Comparison of ENCODE assay signal across 14 cellular contexts in the genomic region with DNA sequence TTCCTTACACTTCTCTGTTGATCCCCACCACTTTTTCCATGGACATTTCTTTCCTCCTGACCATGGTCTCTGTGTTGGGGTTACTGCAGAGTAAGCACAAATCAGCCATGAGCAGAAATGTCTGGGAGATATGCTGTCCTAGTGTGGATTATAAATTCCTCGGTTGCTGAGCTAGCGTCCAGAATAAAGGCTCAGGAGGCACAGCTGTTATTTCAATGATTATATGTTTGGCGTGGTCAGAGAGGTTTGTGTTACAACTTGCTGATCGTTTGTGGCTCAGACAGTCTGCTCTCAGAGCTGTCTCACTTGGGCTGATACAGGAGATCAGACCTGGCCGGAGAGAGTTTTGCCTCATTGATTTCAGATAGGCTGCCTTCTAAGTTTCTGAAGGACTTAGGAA. TPM values are rescaled to one million over a fixed set of nuclear protein-coding genes. Genes with fewer than 3 reads are reported as not detected.
A peak's percentile ranks its signal among the peaks of the same experiment; 100 is the strongest.
DNase-seq lines count a peak whose midpoint lies in the region; ATAC-seq, FAIRE-seq and TF ChIP-seq lines count a peak whose summit lies in the region.
"Had no signal": no experiment of that assay in that cellular context is flagged by ENCODE, and none has a peak within 500 bp of the region (broad histone marks: within the 10 kb centered on the region; RNA-seq: fewer than 3 reads in every experiment).

No MANE protein-coding gene starts in this region.

- H3K4me1 Mint-ChIP-seq in stimulated activated memory B cell treated with anti-CD40 and anti-IgM and Interleukin-4, amounts not matched to agents 10 μg/mL and 1 μg/mL and 100 μg/mL, for 72 hours = no peaks in the 10 kb centered on the region
- no peaks in the 10 kb centered on the region for H3K4me1 Mint-ChIP-seq in CD8-positive, alpha-beta T cell (ENCODE audit: low read depth)

- H2AFZ ChIP-seq in neuronal stem cell (ENCODE audit: low read length) = peak overlapping the region; percentile 16

- H2BK12ac ChIP-seq in neuronal stem cell (ENCODE audit: low read length) = no peak overlapping the region

- no peak overlapping the region for H2BK15ac ChIP-seq in neuronal stem cell (ENCODE audit: low read length)

- DNase-seq in A549 (ENCODE audit: low read depth in 1 of 2, low spot score in 1 of 2) (no peak), RWPE2 (ENCODE audit: low spot score) (no peak), fibroblast of peridontal ligament (ENCODE audit: extremely low read depth) (peak; percentile 72), neuronal stem cell (ENCODE audit: low spot score) (no peak), prostate gland (ENCODE audit: low spot score) (no peak)
- DNase-seq in CD8-positive, alpha-beta T cell = no peak
- DNase-seq: caudate nucleus, hypothalamus, MM.1S, NCI-H526, T-helper 1 cell had no signal

- no peak overlapping the region for H2BK120ac ChIP-seq in neuronal stem cell (ENCODE audit: low read depth, low read length)

- H3K4me2 ChIP-seq in A549 = no peak overlapping the region
- H3K4me2 ChIP-seq in neuronal stem cell (ENCODE audit: insufficient read depth, low read length, poor library complexity, severe bottlenecking) = no peak overlapping the region

- H3K23ac ChIP-seq in neuronal stem cell (ENCODE audit: low read depth, low read length, poor library complexity) = no peak overlapping the region

- no peak for TF ChIP-seq RAD21 in A549 (conservative IDR thresholded peaks at IDR 0.05 in 1 of 2, IDR thresholded peaks at IDR 0.05 in 1 of 2)

- no peak for TF ChIP-seq POLR2A in A549 (IDR thresholded peaks at IDR 0.05; ENCODE audit: low read length)
- no peak for TF ChIP-seq POLR2A in prostate gland (IDR thresholded peaks at IDR 0.05)

- H3K79me1 ChIP-seq in neuronal stem cell (ENCODE audit: low read depth, low read length) = no peaks in the 10 kb centered on the region

- no peaks in the 10 kb centered on the region for H3K9me3 Mint-ChIP-seq in stimulated activated memory B cell treated with anti-CD40 and anti-IgM and Interleukin-4, amounts not matched to agents 10 μg/mL and 1 μg/mL and 100 μg/mL, for 72 hours
- no peaks in the 10 kb centered on the region for H3K9me3 Mint-ChIP-seq in CD8-positive, alpha-beta T cell

- H4K8ac ChIP-seq in neuronal stem cell (ENCODE audit: low read depth, low read length) = no peak overlapping the region

- 81% methylated on average over 5 of the region's 5 CpGs for WGBS in A549 (ENCODE audit: missing lambda C conversion rate)
- no CpG with 5 or more reads among the region's 5 CpGs for WGBS in neuronal stem cell (ENCODE audit: extremely low coverage in 2 of 2, insufficient read length in 2 of 2, insufficient replicate concordance in 1 of 2), 2 donors
- 27% methylated on average over 5 of the region's 5 CpGs for WGBS in prostate gland

- H3K27ac ChIP-seq in A549 (0 out of 6 replicates have a peak overlapping the region, but pooled peaks of 1 of the 2 experiments have one; percentile 12), RWPE2 (ENCODE audit: poor library complexity, severe bottlenecking) (peak overlapping the region; percentile 82), neuronal stem cell (replicated peaks; ENCODE audit: low read length) (no peak overlapping the region), prostate gland (no peak overlapping the region)
- no peak overlapping the region for H3K27ac ChIP-seq in CD8-positive, alpha-beta T cell (ENCODE audit: low read depth, low read length)

- H3K4me3 ChIP-seq in A549 (no peak overlapping the region), RWPE2 (ENCODE audit: severe bottlenecking) (no peak overlapping the region), neuronal stem cell (ENCODE audit: low read length in 2 of 2) (no peak overlapping the region), prostate gland (no peak overlapping the region)
- H3K4me3 ChIP-seq in CD8-positive, alpha-beta T cell (ENCODE audit: low read depth, low read length) = no peak overlapping the region

- no peak overlapping the region for H2BK5ac ChIP-seq in neuronal stem cell (ENCODE audit: low read length)

- H3K36me3 ChIP-seq in RWPE2 (ENCODE audit: low read depth) (peaks cover 12% of the 10 kb centered on the region), neuronal stem cell (replicated peaks in 1 of 2; ENCODE audit: control insufficient read depth in 2 of 2, insufficient read depth in 2 of 2, low read length in 2 of 2) (peaks cover 1 to 19% of the 10 kb centered on the region in 2 donors), prostate gland (no peaks in the 10 kb centered on the region)
- no peaks in the 10 kb centered on the region for H3K36me3 ChIP-seq in CD8-positive, alpha-beta T cell (ENCODE audit: insufficient read depth, low read length)

- H3K4me1 ChIP-seq in A549 (no peaks in the 10 kb centered on the region), RWPE2 (ENCODE audit: insufficient read depth, poor library complexity, severe bottlenecking) (peaks cover 8% of the 10 kb centered on the region), neuronal stem cell (ENCODE audit: control insufficient read depth in 2 of 2, insufficient read depth in 1 of 2, low read depth in 1 of 2, low read length in 2 of 2) (peaks cover 0 to 1% of the 10 kb centered on the region in 2 donors), prostate gland (replicated peaks) (no peaks in the 10 kb centered on the region)
- H3K4me1 ChIP-seq in CD8-positive, alpha-beta T cell (ENCODE audit: insufficient read depth, low read length) = no peaks in the 10 kb centered on the region

- H3K4me3 Mint-ChIP-seq in stimulated activated memory B cell treated with anti-CD40 and anti-IgM and Interleukin-4, amounts not matched to agents 10 μg/mL and 1 μg/mL and 100 μg/mL, for 72 hours = no peak overlapping the region
- H3K4me3 Mint-ChIP-seq in CD8-positive, alpha-beta T cell = no peak overlapping the region

- peaks cover 19% of the 10 kb centered on the region for H3K27me3 Mint-ChIP-seq in stimulated activated memory B cell treated with anti-CD40 and anti-IgM and Interleukin-4, amounts not matched to agents 10 μg/mL and 1 μg/mL and 100 μg/mL, for 72 hours
- H3K27me3 Mint-ChIP-seq in CD8-positive, alpha-beta T cell (ENCODE audit: low read depth) = peaks cover 5% of the 10 kb centered on the region

- H3K27me3 ChIP-seq in RWPE2 (ENCODE audit: insufficient read depth, poor library complexity, severe bottlenecking) (no peaks in the 10 kb centered on the region), neuronal stem cell (ENCODE audit: control insufficient read depth in 3 of 3, insufficient read depth in 3 of 3, low read depth in 1 of 3, low read length in 3 of 3) (no peaks in the 10 kb centered on the region), prostate gland (replicated peaks; ENCODE audit: insufficient read depth) (no peaks in the 10 kb centered on the region)
- H3K27me3 ChIP-seq in CD8-positive, alpha-beta T cell (ENCODE audit: insufficient read depth, low read length) = no peaks in the 10 kb centered on the region

- ATAC-seq in A549 = peak; percentile 42 to 51; a peak in 4 of 6 replicates
- peak; percentile 76 for ATAC-seq in RWPE2 (ENCODE audit: low read depth)
- no peak for ATAC-seq in stimulated activated memory B cell treated with anti-CD40 and anti-IgM and Interleukin-4, amounts not matched to agents 10 μg/mL and 1 μg/mL and 100 μg/mL, for 72 hours
- ATAC-seq in HG02678 (IDR thresholded peaks at IDR 0.05; ENCODE audit: unreplicated experiment) = no peak
- no peak for ATAC-seq in CD8-positive, alpha-beta T cell

- POLR2A ChIA-PET in A549 (lab: Yijun Ruan, JAX) = no interaction called here
- POLR2A ChIA-PET in CD8-positive, alpha-beta T cell (lab: Charles Lee) = no interaction called here

- H3K9ac ChIP-seq in neuronal stem cell (ENCODE audit: low read depth, low read length, poor library complexity) = no peak overlapping the region

- H3K4ac ChIP-seq in neuronal stem cell (ENCODE audit: low read length) = no peak overlapping the region

- FAIRE-seq in A549 (lab: Jason Lieb, UNC) = no peak
- FAIRE-seq: G401.6 had no signal

- H3K14ac ChIP-seq in neuronal stem cell (ENCODE audit: low read length) = no peak overlapping the region

- no peak overlapping the region for H3K27ac Mint-ChIP-seq in stimulated activated memory B cell treated with anti-CD40 and anti-IgM and Interleukin-4, amounts not matched to agents 10 μg/mL and 1 μg/mL and 100 μg/mL, for 72 hours
- no peak overlapping the region for H3K27ac Mint-ChIP-seq in CD8-positive, alpha-beta T cell

- TF ChIP-seq CTCF in A549 (IDR thresholded peaks at IDR 0.05) (no peak), RWPE2 (IDR thresholded peaks at IDR 0.05; ENCODE audit: poor library complexity, severe bottlenecking) (no peak), prostate gland (IDR thresholded peaks at IDR 0.05) (no peak)
- TF ChIP-seq CTCF in CD8-positive, alpha-beta T cell (IDR thresholded peaks at IDR 0.05) = no peak

- no peak overlapping the region for H3K18ac ChIP-seq in neuronal stem cell (ENCODE audit: low read length)

- CTCF ChIA-PET in A549 (lab: Yijun Ruan, JAX) = interaction anchor here (0.7 to 1.2 kb wide), 2 partner anchors 79 to 186 kb away, joined by 3 read pairs; no protein-coding TSS in a partner anchor
- CTCF ChIA-PET in CD8-positive, alpha-beta T cell (lab: Charles Lee) = no interaction called here

- H2AK5ac ChIP-seq in neuronal stem cell (ENCODE audit: low read depth, low read length) = no peak overlapping the region

- no peak overlapping the region for H4K91ac ChIP-seq in neuronal stem cell (ENCODE audit: low read depth, low read length, poor library complexity)

- intact Hi-C loops in prostate gland (cut with DNase I) = no loop called here
- intact Hi-C loops in CD8-positive, alpha-beta T cell (cut with DNase I, micrococcal nuclease) = no loop called here

- no peaks in the 10 kb centered on the region for H3K36me3 Mint-ChIP-seq in stimulated activated memory B cell treated with anti-CD40 and anti-IgM and Interleukin-4, amounts not matched to agents 10 μg/mL and 1 μg/mL and 100 μg/mL, for 72 hours
- H3K36me3 Mint-ChIP-seq in CD8-positive, alpha-beta T cell = no peaks in the 10 kb centered on the region

- H3K9me3 ChIP-seq in A549 (no peaks in the 10 kb centered on the region), RWPE2 (ENCODE audit: severe bottlenecking) (no peaks in the 10 kb centered on the region), neuronal stem cell (replicated peaks in 1 of 2; ENCODE audit: control insufficient read depth in 2 of 2, insufficient read depth in 1 of 2, low read depth in 1 of 2, low read length in 2 of 2) (no peaks in the 10 kb centered on the region), prostate gland (no peaks in the 10 kb centered on the region)
- H3K9me3 ChIP-seq in CD8-positive, alpha-beta T cell (ENCODE audit: low read length) = no peaks in the 10 kb centered on the region

- no peak for TF ChIP-seq EP300 in A549 (IDR thresholded peaks at IDR 0.05)

TF ChIP-seq in A549, 52 proteins besides CTCF, POLR2A, EP300 and RAD21 (continues in another document):
- TF ChIP-seq FOSB (CRISPR knock-in tag; IDR thresholded peaks at IDR 0.05) (no peak), RCOR1 (IDR thresholded peaks at IDR 0.05; ENCODE audit: low read depth, low read length) (no peak)

RNA-seq across cellular contexts. Expression of a gene that starts 37.5 kb away (rescaled TPM):
- polyA plus RNA-seq in A549 (2011; rRNA removed) (24.1 and 27.1 TPM in 2 replicates), A549 (2017; fragmentation: RNase III; extraction: RNeasy Plus Mini Kit Qiagen cat#74134 plus additional on column Dnase treatment) (8.5 to 11.4 TPM (median 9.6 TPM) in 3 replicates)
- 4.7 and 5.7 TPM in 2 replicates for polyA plus RNA-seq in A549 (2012; cell fraction: cytosol; rRNA removed)
- 14.6 and 17.1 TPM in 2 replicates for polyA plus RNA-seq in A549 (2012; cell fraction: nucleus; rRNA removed)
- 23.6 and 28.6 TPM in 2 replicates for polyA minus RNA-seq in A549 (2011; rRNA and poly(A)+ RNA removed)
- polyA plus RNA-seq in neuronal stem cell (2013, experiment 1 of 2) = 0.20 TPM
- polyA plus RNA-seq in neuronal stem cell (2013, experiment 2 of 2) = 0.25 TPM
- 10 to 100 TPM in 1 of 2 donors, 1 to 10 TPM in 1; 9.3 to 11.6 TPM for total RNA-seq in prostate gland
- not detected for total RNA-seq in CD8-positive, alpha-beta T cell

Comparison
In these comparisons a context has a peak if more than half of its experiments do, and no peak if none do; other contexts are left out.
1. ATAC-seq: peak in A549 (2 of 2) and RWPE2 (single experiment); none in stimulated activated memory B cell treated with anti-CD40 and anti-IgM and Interleukin-4, amounts not matched to agents 10 μg/mL and 1 μg/mL and 100 μg/mL, for 72 hours (single experiment), HG02678 (single experiment) and CD8-positive, alpha-beta T cell (single experiment).
2. RNA of a gene that starts 37.5 kb away (total RNA-seq): 9.3 to 11.6 TPM in prostate gland; not detected in CD8-positive, alpha-beta T cell; every median in the first group is over 10 times any median in the second.